Comparison of ENCODE assay signal across 1 cellular context in genomic region chr1:93617670-93618488, GRCh38.
A peak's percentile ranks its signal among the peaks of the same experiment; 100 is the strongest.
TF ChIP-seq lines count a peak whose summit lies in the region.

No MANE protein-coding gene starts in this region.

TF ChIP-seq in HepG2, 621 proteins besides CTCF, POLR2A, EP300 and RAD21 (continued from another document and continues in another):
- TF ChIP-seq FOXP1 (IDR thresholded peaks at IDR 0.05) (peak; percentile 57; the same call in 1 of the 2 replicates), FOXP1 (CRISPR knock-in tag; IDR thresholded peaks at IDR 0.05) (peak; percentile 91), RBAK (CRISPR knock-in tag; IDR thresholded peaks at IDR 0.05) (no peak), KDM4B (CRISPR knock-in tag; IDR thresholded peaks at IDR 0.05) (peak; percentile 2; the same call in 1 of the 2 replicates), PRPF4 (IDR thresholded peaks at IDR 0.05; ENCODE audit: low read depth, low read length, poor library complexity, severe bottlenecking) (no peak), ZNF281 (CRISPR knock-in tag; IDR thresholded peaks at IDR 0.05; ENCODE audit: borderline replicate concordance) (peak; percentile 26; the same call in 1 of the 2 replicates), NR2F6 (IDR thresholded peaks at IDR 0.05) (peak; percentile 52; the same call in 1 of the 2 replicates), NR2F6 (CRISPR knock-in tag; IDR thresholded peaks at IDR 0.05) (peak; percentile 72), ZNF746 (CRISPR knock-in tag; IDR thresholded peaks at IDR 0.05) (peak; percentile 34; the same call in 1 of the 2 replicates), ARNT2 (CRISPR knock-in tag; IDR thresholded peaks at IDR 0.05; ENCODE audit: low read depth) (peak; percentile 76; the same call in 1 of the 2 replicates), SIX4 (CRISPR knock-in tag; IDR thresholded peaks at IDR 0.05) (no peak), MEF2D (CRISPR knock-in tag; IDR thresholded peaks at IDR 0.05) (peak; percentile 64; the same call in 1 of the 2 replicates), SIX1 (CRISPR knock-in tag; IDR thresholded peaks at IDR 0.05; ENCODE audit: borderline replicate concordance) (peak; percentile 20; the same call in 1 of the 2 replicates), YEATS4 (CRISPR knock-in tag; IDR thresholded peaks at IDR 0.05; ENCODE audit: borderline replicate concordance) (peak; percentile 78; the same call in 1 of the 2 replicates), KMT2B (CRISPR knock-in tag; IDR thresholded peaks at IDR 0.05) (0 out of 2 replicates have a peak, but pooled peaks have one; percentile 4), ZBTB42 (CRISPR knock-in tag; IDR thresholded peaks at IDR 0.05) (peak; percentile 51; the same call in 1 of the 2 replicates), HNRNPUL1 (IDR thresholded peaks at IDR 0.05; ENCODE audit: low read depth, low read length) (0 out of 2 replicates have a peak, but pooled peaks have one; percentile 18), TFDP2 (CRISPR knock-in tag; IDR thresholded peaks at IDR 0.05) (peak; percentile 25; the same call in 1 of the 2 replicates), RORA (CRISPR knock-in tag; IDR thresholded peaks at IDR 0.05) (0 out of 2 replicates have a peak, but pooled peaks have one; percentile 54), GABPA (IDR thresholded peaks at IDR 0.05; ENCODE audit: low read depth, low read length) (no peak), GABPA (CRISPR knock-in tag; IDR thresholded peaks at IDR 0.05; ENCODE audit: low read depth) (peak; percentile 64), ZSCAN29 (CRISPR knock-in tag; conservative IDR thresholded peaks at IDR 0.05) (no peak), ARHGAP35 (CRISPR knock-in tag; IDR thresholded peaks at IDR 0.05; ENCODE audit: borderline replicate concordance) (no peak), RARA (CRISPR knock-in tag; IDR thresholded peaks at IDR 0.05) (peak; percentile 75), SNAPC2 (CRISPR knock-in tag; IDR thresholded peaks at IDR 0.05) (0 out of 2 replicates have a peak, but pooled peaks have one; percentile 66), SMAD3 (CRISPR knock-in tag; IDR thresholded peaks at IDR 0.05) (peak; percentile 35; the same call in 1 of the 2 replicates), MTA3 (CRISPR knock-in tag; IDR thresholded peaks at IDR 0.05) (no peak), ZSCAN5A (CRISPR knock-in tag; IDR thresholded peaks at IDR 0.05; ENCODE audit: borderline replicate concordance) (peak; percentile 25; the same call in 1 of the 2 replicates), ZNF878 (CRISPR knock-in tag; IDR thresholded peaks at IDR 0.05) (no peak), IRF2 (CRISPR knock-in tag; IDR thresholded peaks at IDR 0.05) (peak; percentile 72), ZNF337 (CRISPR knock-in tag; IDR thresholded peaks at IDR 0.05; ENCODE audit: borderline replicate concordance, low read depth) (no peak), ZNF784 (CRISPR knock-in tag; IDR thresholded peaks at IDR 0.05; ENCODE audit: borderline replicate concordance) (peak; percentile 68; the same call in 1 of the 2 replicates), SAP130 (CRISPR knock-in tag; IDR thresholded peaks at IDR 0.05; ENCODE audit: low read depth) (peak; percentile 62), SP5 (CRISPR knock-in tag; IDR thresholded peaks at IDR 0.05; ENCODE audit: borderline replicate concordance, low read depth) (no peak; the same call in none of the 2 replicates), ZNF580 (CRISPR knock-in tag; IDR thresholded peaks at IDR 0.05; ENCODE audit: borderline replicate concordance, low read depth) (peak; percentile 59; the same call in 1 of the 2 replicates), ZNF484 (CRISPR knock-in tag; IDR thresholded peaks at IDR 0.05; ENCODE audit: borderline replicate concordance, low read depth) (no peak; the same call in 1 of the 2 replicates), ATF4 (CRISPR knock-in tag; IDR thresholded peaks at IDR 0.05) (peak; percentile 89 to 99), RNF2 (conservative IDR thresholded peaks at IDR 0.05; ENCODE audit: low read depth) (no peak), MAF1 (CRISPR knock-in tag; IDR thresholded peaks at IDR 0.05; ENCODE audit: borderline replicate concordance) (no peak), RFXAP (CRISPR knock-in tag; IDR thresholded peaks at IDR 0.05; ENCODE audit: borderline replicate concordance) (no peak; the same call in 1 of the 2 replicates), CREBL2 (CRISPR knock-in tag; IDR thresholded peaks at IDR 0.05; ENCODE audit: borderline replicate concordance) (no peak), MLX (CRISPR knock-in tag; IDR thresholded peaks at IDR 0.05) (peak; percentile 73; the same call in 1 of the 2 replicates), KDM5A (IDR thresholded peaks at IDR 0.05; ENCODE audit: borderline replicate concordance, low read length) (peak; percentile 9; the same call in 1 of the 2 replicates), MED8 (CRISPR knock-in tag; IDR thresholded peaks at IDR 0.05; ENCODE audit: insufficient replicate concordance) (peak; percentile 92), SRSF1 (optimal IDR thresholded peaks at IDR 0.05; ENCODE audit: low read depth, low read length) (peak; percentile 49), REXO4 (CRISPR knock-in tag; IDR thresholded peaks at IDR 0.05; ENCODE audit: borderline replicate concordance) (no peak), AGO1 (IDR thresholded peaks at IDR 0.05; ENCODE audit: low read depth, low read length, poor library complexity, severe bottlenecking) (no peak), ZNF768 (CRISPR knock-in tag; IDR thresholded peaks at IDR 0.05) (no peak), ZBTB38 (CRISPR knock-in tag; IDR thresholded peaks at IDR 0.05) (no peak), ZNF761 (CRISPR knock-in tag; conservative IDR thresholded peaks at IDR 0.05) (0 out of 2 replicates have a peak, but pooled peaks have one; percentile 76), HHEX (CRISPR knock-in tag; IDR thresholded peaks at IDR 0.05) (peak; percentile 63), ZNF256 (CRISPR knock-in tag; conservative IDR thresholded peaks at IDR 0.05) (no peak), ATF3 (CRISPR knock-in tag; IDR thresholded peaks at IDR 0.05) (peak; percentile 91), RXRA (CRISPR knock-in tag; IDR thresholded peaks at IDR 0.05) (peak; percentile 81), DRAP1 (CRISPR knock-in tag; IDR thresholded peaks at IDR 0.05) (peak; percentile 85), JUN (CRISPR knock-in tag; IDR thresholded peaks at IDR 0.05) (no peak), NONO (IDR thresholded peaks at IDR 0.05) (no peak), NONO (CRISPR knock-in tag; conservative IDR thresholded peaks at IDR 0.05) (peak; percentile 91), PATZ1 (CRISPR knock-in tag; IDR thresholded peaks at IDR 0.05) (peak; percentile 41), ZNF556 (CRISPR knock-in tag; IDR thresholded peaks at IDR 0.05; ENCODE audit: borderline replicate concordance) (peak; percentile 44; the same call in 1 of the 2 replicates), ESRRA (CRISPR knock-in tag; IDR thresholded peaks at IDR 0.05; ENCODE audit: low read depth) (peak; percentile 5; the same call in 1 of the 2 replicates), SRF (IDR thresholded peaks at IDR 0.05; ENCODE audit: low read depth, low read length) (0 out of 2 replicates have a peak, but pooled peaks have one; percentile 11), ZNF564 (CRISPR knock-in tag; IDR thresholded peaks at IDR 0.05) (peak; percentile 58; the same call in 1 of the 2 replicates)
